In the genomic region with DNA sequence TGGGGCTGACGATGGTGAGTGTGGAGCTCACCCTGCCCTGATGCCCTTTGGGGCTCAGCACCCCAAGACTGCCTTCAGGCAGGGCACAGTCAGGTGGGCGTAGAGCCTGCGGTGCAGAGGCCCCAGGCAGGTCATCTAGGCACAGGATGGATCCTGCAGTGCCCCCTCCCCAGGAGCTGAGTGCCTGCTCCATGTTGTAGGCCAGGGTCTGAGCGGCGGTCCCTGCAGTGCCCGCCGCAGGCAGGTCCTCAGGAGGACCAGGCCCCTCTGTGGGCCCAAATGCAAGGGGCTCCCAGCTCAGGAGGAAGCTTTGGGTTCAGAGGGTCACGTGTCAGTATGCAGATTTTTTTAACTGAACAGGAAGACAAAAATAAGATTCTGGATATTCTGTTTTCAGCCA, we compare ENCODE assay signal across 24 cellular contexts. TPM values are rescaled to one million over a fixed set of nuclear protein-coding genes. Genes with fewer than 3 reads are reported as not detected.
DNase-seq lines count a peak whose midpoint lies in the region; ATAC-seq and TF ChIP-seq lines count a peak whose summit lies in the region.
"Had no signal": no experiment of that assay in that cellular context is flagged by ENCODE, and none has a peak within 500 bp of the region (broad histone marks: within the 10 kb centered on the region; RNA-seq: fewer than 3 reads in every experiment).

No MANE protein-coding gene starts in this region.

- DNase-seq in activated T-cell treated with anti-CD3 and anti-CD28 coated beads, Interleukin-2, amount 50 U/mL, for 72 hours: no peak
- no peak for DNase-seq in activated T-cell treated with anti-CD3 and anti-CD28 coated beads, Interleukin-2, amount 50 U/mL, for 1 hour
- no peak for DNase-seq in RWPE1 (ENCODE audit: low spot score)
- no peak for DNase-seq in dorsolateral prefrontal cortex
- no peak for DNase-seq in ureter (ENCODE audit: low spot score)
- DNase-seq: BE2C; Caco-2; CD4-positive, CD25-positive, alpha-beta regulatory T cell; KBM-7; MM.1S; NCI-H1417; NCI-H1694; NCI-H2029 treated with DMSO at 0.1 percent for 48 hours; NCI-H2227 treated with DMSO at 0.1 percent for 48 hours; NCI-H510A; NCI-H69; RPMI8226; SHP77 had no signal

- CTCF ChIA-PET in RWPE1 (lab: Yijun Ruan, JAX): interaction anchor here (4.3 kb wide), 1 partner anchor 9 kb away, joined by 35 read pairs; no protein-coding TSS in a partner anchor

- no peaks in the 10 kb centered on the region for H3K27me3 Mint-ChIP-seq in activated T-cell treated with anti-CD3 and anti-CD28 coated beads, Interleukin-2, amount 50 U/mL, for 72 hours (ENCODE audit: low read depth)

- ATAC-seq in activated T-cell treated with anti-CD3 and anti-CD28 coated beads, Interleukin-2, amount 50 U/mL, for 72 hours (replicated peaks in 1 of 2): no peak
- ATAC-seq in GM21786 (IDR thresholded peaks at IDR 0.05; ENCODE audit: unreplicated experiment) (no peak), HG02973 (IDR thresholded peaks at IDR 0.05; ENCODE audit: unreplicated experiment) (no peak)
- ATAC-seq: HCT116 had no signal

- no peaks in the 10 kb centered on the region for H3K9me3 Mint-ChIP-seq in activated T-cell treated with anti-CD3 and anti-CD28 coated beads, Interleukin-2, amount 50 U/mL, for 72 hours
- H3K9me3 Mint-ChIP-seq: CD4-positive, CD25-positive, alpha-beta regulatory T cell had no signal

- no peak for TF ChIP-seq CTCF in RWPE1 (conservative IDR thresholded peaks at IDR 0.05; ENCODE audit: low read depth)
- TF ChIP-seq CTCF in dorsolateral prefrontal cortex (IDR thresholded peaks at IDR 0.05 in 54 of 56, conservative IDR thresholded peaks at IDR 0.05 in 2 of 56; ENCODE audit: low read depth in 1 of 56, partially characterized antibody in 56 of 56): no peak

- H3K27ac ChIP-seq in RWPE1: peak overlapping the region; percentile 97
- peak overlapping the region in 48 of 59 donors; percentile 20 to 98 (median 62) for H3K27ac ChIP-seq in dorsolateral prefrontal cortex
- peak overlapping the region; percentile 45 for H3K27ac ChIP-seq in temporal lobe (ENCODE audit: low read depth, low read length)
- H3K27ac ChIP-seq: 22Rv1 had no signal

- H3K4me3 ChIP-seq in dorsolateral prefrontal cortex: peak overlapping the region in 14 of 59 donors; percentile 2 to 89 (median 38)

- intact Hi-C loops in dorsolateral prefrontal cortex (cut with DNase I): loop anchor here (5.0 to 10.0 kb wide), 5 partner anchors 56 to 734 kb away; a partner anchor contains a TSS

- POLR2A ChIA-PET in RWPE1 (lab: Yijun Ruan, JAX; ENCODE audit: low non-redundant PET): no interaction called here

- H3K27ac Mint-ChIP-seq in activated T-cell treated with anti-CD3 and anti-CD28 coated beads, Interleukin-2, amount 50 U/mL, for 72 hours: peak overlapping the region; percentile 71

- no peak overlapping the region for H3K4me3 Mint-ChIP-seq in activated T-cell treated with anti-CD3 and anti-CD28 coated beads, Interleukin-2, amount 50 U/mL, for 72 hours

- no peaks in the 10 kb centered on the region for H3K27me3 ChIP-seq in dorsolateral prefrontal cortex
- H3K27me3 ChIP-seq: BE2C had no signal

- H3K4me1 Mint-ChIP-seq in activated T-cell treated with anti-CD3 and anti-CD28 coated beads, Interleukin-2, amount 50 U/mL, for 72 hours (ENCODE audit: low read depth): peaks cover 17% of the 10 kb centered on the region

- peaks cover 3 to 6% of the 10 kb centered on the region in 2 donors for H3K36me3 Mint-ChIP-seq in activated T-cell treated with anti-CD3 and anti-CD28 coated beads, Interleukin-2, amount 50 U/mL, for 72 hours (ENCODE audit: insufficient read depth in 2 of 2)

RNA-seq across cellular contexts. Expression of a gene that starts 2.8 kb away (rescaled TPM):
- 10 to 100 TPM; 14.1 to 14.7 TPM for total RNA-seq in activated T-cell treated with anti-CD3 and anti-CD28 coated beads, Interleukin-2, amount 50 U/mL, for 72 hours
- total RNA-seq in dorsolateral prefrontal cortex (10 to 100 TPM in 44 of 120 experiments, 1 to 10 TPM in 76; 7.2 to 12.6 (median 9.5) TPM), temporal lobe (9.8 TPM), ureter (6.3 TPM)

RNA-seq across cellular contexts. Expression of a gene that starts 5.6 kb away (rescaled TPM):
- total RNA-seq in activated T-cell treated with anti-CD3 and anti-CD28 coated beads, Interleukin-2, amount 50 U/mL, for 72 hours: 10 to 100 TPM; 42.9 to 44.9 TPM
- total RNA-seq in dorsolateral prefrontal cortex (100 to 1,000 TPM in 1 of 120 experiments, 10 to 100 TPM in 119; 40.5 to 100 (median 61.4) TPM), temporal lobe (17.9 TPM), ureter (42.0 TPM)

RNA-seq across cellular contexts. Expression of a gene that starts 17.8 kb away (rescaled TPM):
- under 1 TPM; 0.31 to 0.46 TPM for total RNA-seq in activated T-cell treated with anti-CD3 and anti-CD28 coated beads, Interleukin-2, amount 50 U/mL, for 72 hours
- 100 to 1,000 TPM in 8 of 120 experiments, 10 to 100 TPM in 112; 15.9 to 126 (median 44.6) TPM for total RNA-seq in dorsolateral prefrontal cortex
- 22.9 TPM for total RNA-seq in temporal lobe
- total RNA-seq in ureter: 5.1 TPM
- total RNA-seq: CD4-positive, CD25-positive, alpha-beta regulatory T cell; H4 had no signal

Comparison
In these comparisons a context has a peak if more than half of its experiments do, and no peak if none do; other contexts are left out.
1. H3K27ac ChIP-seq: peak in every context shown above with its lines; median percentile 97 in RWPE1; 62 in dorsolateral prefrontal cortex; 45 in temporal lobe.